27 cellular contexts compared by ENCODE assay signal in genomic region chr4:21858971-21859370, GRCh38.
DNase-seq lines count a peak whose midpoint lies in the region; ATAC-seq and TF ChIP-seq lines count a peak whose summit lies in the region.
"Had no signal": no experiment of that assay in that cellular context is flagged by ENCODE, and none has a peak within 500 bp of the region (broad histone marks: within the 10 kb centered on the region; RNA-seq: fewer than 3 reads in every experiment).

No MANE protein-coding gene starts in this region.

- POLR2A ChIA-PET in HEK293T (lab: Yijun Ruan, JAX): no interaction called here

- no peak overlapping the region for H3K27ac ChIP-seq in effector memory CD4-positive, alpha-beta T cell (ENCODE audit: insufficient read depth, low read length, poor library complexity, severe bottlenecking)
- H3K27ac ChIP-seq: dorsolateral prefrontal cortex, left ventricle myocardium inferior, neural progenitor cell, SK-N-MC, testis had no signal

- H3K4me1 ChIP-seq in effector memory CD4-positive, alpha-beta T cell (ENCODE audit: control insufficient read depth, insufficient read depth, low read length, poor library complexity, severe bottlenecking): no peaks in the 10 kb centered on the region
- H3K4me1 ChIP-seq: BE2C, left ventricle myocardium inferior, neural progenitor cell, testis had no signal

- no peak for TF ChIP-seq CTCF in choroid plexus epithelial cell (conservative IDR thresholded peaks at IDR 0.05; ENCODE audit: low read depth, low read length)

- H3K36me3 ChIP-seq in effector memory CD4-positive, alpha-beta T cell (ENCODE audit: control insufficient read depth, insufficient read depth, low read length): no peaks in the 10 kb centered on the region
- H3K36me3 ChIP-seq: BE2C, left ventricle myocardium inferior, neural progenitor cell had no signal

- no peaks in the 10 kb centered on the region for H3K27me3 ChIP-seq in effector memory CD4-positive, alpha-beta T cell (replicated peaks; ENCODE audit: control insufficient read depth, insufficient read depth, low read length, poor library complexity, severe bottlenecking)
- H3K27me3 ChIP-seq: dorsolateral prefrontal cortex, neural progenitor cell, testis had no signal

- ATAC-seq in HG03439 (IDR thresholded peaks at IDR 0.05; ENCODE audit: unreplicated experiment): no peak
- ATAC-seq: activated naive CD8-positive, alpha-beta T cell treated with anti-CD3 and anti-CD28 coated beads, Interleukin-2, amount 50 U/mL, for 24 hours; activated T-cell treated with anti-CD3 and anti-CD28 coated beads, Interleukin-2, amount 50 U/mL, for 72 hours; CD8-positive, alpha-beta T cell; HCT116; right cardiac atrium had no signal

- CTCF ChIA-PET in HEK293T (lab: Yijun Ruan, JAX): no interaction called here

- no peak overlapping the region for H3K4me3 ChIP-seq in choroid plexus epithelial cell (ENCODE audit: low read depth, low read length)
- H3K4me3 ChIP-seq in effector memory CD4-positive, alpha-beta T cell (ENCODE audit: insufficient read depth, low read depth, low read length, poor library complexity, severe bottlenecking): no peak overlapping the region
- H3K4me3 ChIP-seq: dorsolateral prefrontal cortex, left ventricle myocardium inferior, neural progenitor cell, SK-N-MC, testis had no signal

- DNase-seq in AG20443 (ENCODE audit: low spot score): peak; percentile 47
- peak; percentile 66 for DNase-seq in LHCN-M2 (ENCODE audit: low read depth)
- peak; percentile 17 for DNase-seq in choroid plexus epithelial cell (ENCODE audit: low read depth)
- peak; percentile 68 for DNase-seq in hepatic stellate cell (ENCODE audit: low spot score)
- no peak for DNase-seq in HEK293T (ENCODE audit: extremely low spot score)
- no peak for DNase-seq in effector memory CD4-positive, alpha-beta T cell
- no peak for DNase-seq in activated CD4-positive, alpha-beta T cell treated with anti-CD3 and anti-CD28 coated beads for 1 hour
- DNase-seq: activated CD4-positive, alpha-beta T cell treated with anti-CD3 and anti-CD28 coated beads, Interleukin-2, amount 50 U/mL, for 4 hours; activated CD4-positive, CD25-positive, alpha-beta regulatory T cell; activated naive CD4-positive, alpha-beta T cell; activated naive CD8-positive, alpha-beta T cell treated with anti-CD3 and anti-CD28 coated beads, Interleukin-2, amount 50 U/mL, for 24 hours; activated T-cell treated with anti-CD3 and anti-CD28 coated beads, Interleukin-2, amount 50 U/mL, for 72 hours; BE2C; CD8-positive, alpha-beta T cell; dorsolateral prefrontal cortex; glutamatergic neuron; left ventricle myocardium inferior; NCI-H2029; NCI-H526 treated with DMSO at 0.1 percent for 48 hours; NK-92 treated with Interleukin-12 subunit alpha and Interleukin-12 subunit beta, amount 100 ng/mL, for 24 hours; right cardiac atrium; stimulated activated CD4-positive, alpha-beta T cell treated with anti-CD3 and anti-CD28 coated beads, Interleukin-1b, Interleukin-23, amount 100 ng/mL, for 48 hours; testis had no signal

- no peaks in the 10 kb centered on the region for H3K9me3 ChIP-seq in effector memory CD4-positive, alpha-beta T cell (ENCODE audit: control insufficient read depth, low read length)
- H3K9me3 ChIP-seq: BE2C, left ventricle myocardium inferior, testis had no signal

TF ChIP-seq in HEK293T, 16 proteins besides CTCF, POLR2A, EP300 and RAD21:
- no peak for TF ChIP-seq L3MBTL2 (conservative IDR thresholded peaks at IDR 0.05)

Comparison
In these comparisons a context has a peak if more than half of its experiments do, and no peak if none do; other contexts are left out.
1. DNase-seq: peak in AG20443 (single experiment), LHCN-M2 (single experiment), choroid plexus epithelial cell (single experiment) and hepatic stellate cell (single experiment); none in HEK293T (single experiment), effector memory CD4-positive, alpha-beta T cell (0 of 3) and activated CD4-positive, alpha-beta T cell treated with anti-CD3 and anti-CD28 coated beads for 1 hour (single experiment).